ENCODE assay signal across 8 cellular contexts in the genomic region with DNA sequence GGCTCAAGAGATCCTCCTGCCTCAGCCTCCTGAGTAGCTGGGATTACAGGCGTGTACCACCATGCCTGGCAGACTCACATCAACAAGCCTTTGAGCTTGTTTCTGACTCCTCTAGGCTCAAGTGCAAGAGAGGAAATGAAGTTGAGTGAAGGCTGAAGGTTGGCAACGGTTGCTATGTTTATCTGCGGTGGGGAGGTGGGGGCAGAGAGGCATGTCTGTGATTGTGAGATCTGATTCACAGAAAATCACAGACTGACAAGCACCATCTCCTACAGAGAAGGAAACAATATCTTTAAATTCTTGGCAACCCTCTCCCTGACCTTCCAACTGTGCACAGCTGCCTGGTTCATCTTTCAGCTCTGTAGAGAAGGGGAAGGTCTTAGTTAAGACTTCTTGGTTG. TPM values are rescaled to one million over a fixed set of nuclear protein-coding genes. Genes with fewer than 3 reads are reported as not detected.
DNase-seq lines count a peak whose midpoint lies in the region; ATAC-seq and TF ChIP-seq lines count a peak whose summit lies in the region.

No MANE protein-coding gene starts in this region.

- H3K9me3 Mint-ChIP-seq in activated T-cell treated with anti-CD3 and anti-CD28 coated beads, Interleukin-2, amount 50 U/mL, for 24 hours = no peaks in the 10 kb centered on the region

- no peaks in the 10 kb centered on the region for H3K27me3 Mint-ChIP-seq in activated T-cell treated with anti-CD3 and anti-CD28 coated beads, Interleukin-2, amount 50 U/mL, for 24 hours

- peaks cover 37% of the 10 kb centered on the region for H3K4me1 Mint-ChIP-seq in activated T-cell treated with anti-CD3 and anti-CD28 coated beads, Interleukin-2, amount 50 U/mL, for 24 hours (ENCODE audit: low read depth)

- H3K4me1 ChIP-seq in lung (ENCODE audit: control insufficient read depth in 2 of 2, insufficient read depth in 2 of 2, low read length in 2 of 2) (peaks cover 0 to 7% of the 10 kb centered on the region in 2 donors), testis (no peaks in the 10 kb centered on the region)

- TF ChIP-seq POLR2A in GM15510 (IDR thresholded peaks at IDR 0.05; ENCODE audit: borderline replicate concordance, extremely low read depth, insufficient read length) (peak; percentile 19), testis (IDR thresholded peaks at IDR 0.05) (no peak)

- peak overlapping the region; percentile 30 for H3K4me3 Mint-ChIP-seq in activated T-cell treated with anti-CD3 and anti-CD28 coated beads, Interleukin-2, amount 50 U/mL, for 24 hours

- H3K27me3 ChIP-seq in lung (ENCODE audit: control insufficient read depth, insufficient read depth) (no peaks in the 10 kb centered on the region), testis (no peaks in the 10 kb centered on the region)

- H3K27ac ChIP-seq in lung (ENCODE audit: low read depth in 1 of 2, low read length in 1 of 2) (no peak overlapping the region), testis (no peak overlapping the region)

- 15 to 16% methylated on average over 3 of the region's 3 CpGs for WGBS in lung, 2 donors
- 38 to 49% methylated on average over 3 of the region's 3 CpGs for WGBS in testis, 2 donors

- no peaks in the 10 kb centered on the region for H3K36me3 ChIP-seq in lung (ENCODE audit: control insufficient read depth in 2 of 2, insufficient read depth in 2 of 2, low read length in 2 of 2)
- no peaks in the 10 kb centered on the region for H3K36me3 ChIP-seq in testis (ENCODE audit: low read depth, missing control alignments)

- ATAC-seq in HG02642 (IDR thresholded peaks at IDR 0.05; ENCODE audit: poor library complexity, unreplicated experiment) (peak; percentile 74), lung (ENCODE audit: insufficient read depth, low FRiP score) (no peak)

- DNase-seq in NCI-H226 (peak; percentile 79), lung (ENCODE audit: low spot score) (peak; percentile 32), testis (peak; percentile 45), NCI-H2029 (lab: John Stamatoyannopoulos, UW) (no peak), NCI-H510A (lab: John Stamatoyannopoulos, UW) (no peak)
- DNase-seq in activated T-cell treated with anti-CD3 and anti-CD28 coated beads, Interleukin-2, amount 50 U/mL, for 24 hours = peak; percentile 72

- TF ChIP-seq CTCF in lung (IDR thresholded peaks at IDR 0.05; ENCODE audit: control extremely low read depth, extremely low read depth) = no peak
- TF ChIP-seq CTCF in testis (IDR thresholded peaks at IDR 0.05) = no peak

- H3K4me3 ChIP-seq in lung (no peak overlapping the region), testis (no peak overlapping the region)

- peak overlapping the region; percentile 78 for H3K27ac Mint-ChIP-seq in activated T-cell treated with anti-CD3 and anti-CD28 coated beads, Interleukin-2, amount 50 U/mL, for 24 hours

- H3K36me3 Mint-ChIP-seq in activated T-cell treated with anti-CD3 and anti-CD28 coated beads, Interleukin-2, amount 50 U/mL, for 24 hours (ENCODE audit: low read depth) = no peaks in the 10 kb centered on the region

- H3K9me3 ChIP-seq in lung (ENCODE audit: control insufficient read depth in 2 of 2, insufficient read depth in 1 of 2, low read length in 1 of 2) (no peaks in the 10 kb centered on the region), testis (no peaks in the 10 kb centered on the region)

- intact Hi-C loops in testis (cut with DNase I; ENCODE audit: low total_unique reads) = no loop called here

RNA-seq across cellular contexts. Expression of gene NINJ2, which starts 22.1 kb away (rescaled TPM):
- total RNA-seq in lung (10 to 100 TPM in 1 of 2 donors, 1 to 10 TPM in 1; 5.8 to 14.0 TPM), testis (10 to 100 TPM in 1 of 2 donors, 1 to 10 TPM in 1; 9.2 to 17.3 TPM)
- polyA plus RNA-seq in lung (10 to 100 TPM; 14.6 to 28.4 TPM), testis (ENCODE audit: insufficient read depth, low read depth, low replicate concordance) (11.2 TPM)

Comparison
In these comparisons a context has a peak if more than half of its experiments do, and no peak if none do; other contexts are left out.
1. DNase-seq: peak in NCI-H226 (single experiment), activated T-cell treated with anti-CD3 and anti-CD28 coated beads, Interleukin-2, amount 50 U/mL, for 24 hours (single experiment), lung (single experiment) and testis (single experiment); none in NCI-H2029 (single experiment) and NCI-H510A (single experiment).